26 cellular contexts compared by ENCODE assay signal in genomic region chr10:88249450-88249849, GRCh38.
"Had no signal": no experiment of that assay in that cellular context is flagged by ENCODE, and none has a peak within 500 bp of the region (broad histone marks: within the 10 kb centered on the region; RNA-seq: fewer than 3 reads in every experiment).

No MANE protein-coding gene starts in this region.

- ATAC-seq: activated CD8-positive, alpha-beta T cell treated with anti-CD3 and anti-CD28 coated beads for 36 hours; Right ventricle myocardium inferior; T-cell had no signal

- H3K36me3 ChIP-seq: adrenal gland, cardiac muscle cell, WERI-Rb-1 had no signal

- H3K27ac ChIP-seq: adrenal gland, cardiac muscle cell, SK-N-MC, WERI-Rb-1 had no signal

- H3K4me3 ChIP-seq: adrenal gland, cardiac muscle cell, SK-N-MC had no signal

- DNase-seq: activated CD4-positive, alpha-beta T cell treated with anti-CD3 and anti-CD28 coated beads for 4 hours; activated CD8-positive, alpha-beta memory T cell treated with anti-CD3 and anti-CD28 coated beads, Interleukin-2, amount 50 U/mL, for 48 hours; activated CD8-positive, alpha-beta T cell treated with anti-CD3 and anti-CD28 coated beads for 36 hours; activated naive CD4-positive, alpha-beta T cell treated with anti-CD3 and anti-CD28 coated beads, Interleukin-2, amount 50 U/mL, for 16 hours; activated naive CD8-positive, alpha-beta T cell treated with anti-CD3 and anti-CD28 coated beads, Interleukin-2, amount 10 ng/mL, durations not matched to agents 7 days and 5 days; activated T-cell treated with anti-CD3 and anti-CD28 coated beads, Interleukin-2, amount 50 U/mL, for 1 hour; adrenal gland; anterior cingulate cortex; Kasumi-1; KBM-7; NCI-H1048; NCI-H1694; NCI-H2029; NCI-H2107; NCI-H2171 treated with DMSO at 0.1 percent for 48 hours; NCI-H226; NCI-H526; NCI-H82; RPMI8226; T-cell; T-helper 2 cell; T1000; WERI-Rb-1 had no signal

- H3K27me3 ChIP-seq: adrenal gland, cardiac muscle cell had no signal

- H3K9me3 ChIP-seq: adrenal gland had no signal
